In the genomic region with DNA sequence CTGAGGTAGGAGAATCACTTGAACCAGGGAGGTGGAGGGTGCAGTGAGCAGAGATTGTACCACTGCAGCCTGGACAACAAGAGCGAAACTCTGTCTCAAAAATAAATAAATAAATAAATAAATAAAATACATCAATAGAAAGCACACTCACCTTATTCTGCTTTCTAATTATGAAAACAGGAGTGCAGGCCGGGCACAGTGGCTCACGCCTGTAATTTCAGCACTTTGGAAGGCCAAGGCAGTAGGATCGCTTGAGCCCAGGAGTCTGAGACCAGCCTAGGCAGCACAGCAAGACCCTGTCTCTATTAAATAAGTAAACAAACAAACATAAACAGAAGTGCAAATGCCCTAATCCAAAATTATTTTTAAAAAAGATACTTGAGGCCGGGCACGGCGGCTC, we compare ENCODE assay signal across 24 cellular contexts. TPM values are rescaled to one million over a fixed set of nuclear protein-coding genes. Genes with fewer than 3 reads are reported as not detected.
DNase-seq lines count a peak whose midpoint lies in the region; ATAC-seq and TF ChIP-seq lines count a peak whose summit lies in the region.
"Had no signal": no experiment of that assay in that cellular context is flagged by ENCODE, and none has a peak within 500 bp of the region (broad histone marks: within the 10 kb centered on the region; RNA-seq: fewer than 3 reads in every experiment).

No MANE protein-coding gene starts in this region.

- H3K27me3 Mint-ChIP-seq in activated CD8-positive, alpha-beta T cell treated with anti-CD3 and anti-CD28 coated beads for 36 hours = no peaks in the 10 kb centered on the region
- H3K27me3 Mint-ChIP-seq in activated CD8-positive, alpha-beta T cell treated with anti-CD3 and anti-CD28 coated beads, Interleukin-2, amount 10 ng/mL, durations not matched to agents 7 days and 5 days (ENCODE audit: low read depth) = no peaks in the 10 kb centered on the region
- H3K27me3 Mint-ChIP-seq in effector memory CD8-positive, alpha-beta T cell = peaks cover 0 to under 1% of the 10 kb centered on the region in 2 donors
- peaks cover 3% of the 10 kb centered on the region for H3K27me3 Mint-ChIP-seq in neural crest cell (ENCODE audit: low read depth)

- DNase-seq in activated CD8-positive, alpha-beta T cell treated with anti-CD3 and anti-CD28 coated beads for 36 hours = no peak
- no peak for DNase-seq in activated CD8-positive, alpha-beta T cell treated with anti-CD3 and anti-CD28 coated beads, Interleukin-2, amount 10 ng/mL, durations not matched to agents 7 days and 5 days
- no peak for DNase-seq in effector memory CD8-positive, alpha-beta T cell
- DNase-seq in neural crest cell (ENCODE audit: low read depth, low spot score) = no peak
- DNase-seq in dermis blood vessel endothelial cell = no peak
- no peak for DNase-seq in COLO668 (lab: John Stamatoyannopoulos, UW; ENCODE audit: unreplicated experiment)
- DNase-seq: activated CD8-positive, alpha-beta memory T cell treated with anti-CD3 and anti-CD28 coated beads, Interleukin-2, amount 50 U/mL, for 48 hours; activated naive CD4-positive, alpha-beta T cell treated with anti-CD3 and anti-CD28 coated beads for 36 hours; aorta; central memory CD4-positive, alpha-beta T cell; H7; heart left ventricle; mammary epithelial cell; NCI-H1092; NCI-H187 treated with DMSO at 0.1 percent for 48 hours; NCI-H69; retina; T1000; uterus had no signal

- H3K27ac Mint-ChIP-seq in activated CD8-positive, alpha-beta T cell treated with anti-CD3 and anti-CD28 coated beads for 36 hours = no peak overlapping the region
- no peak overlapping the region for H3K27ac Mint-ChIP-seq in activated CD8-positive, alpha-beta T cell treated with anti-CD3 and anti-CD28 coated beads, Interleukin-2, amount 10 ng/mL, durations not matched to agents 7 days and 5 days
- H3K27ac Mint-ChIP-seq in effector memory CD8-positive, alpha-beta T cell = no peak overlapping the region
- no peak overlapping the region for H3K27ac Mint-ChIP-seq in neural crest cell (ENCODE audit: unreplicated experiment)
- H3K27ac Mint-ChIP-seq: activated naive CD4-positive, alpha-beta T cell treated with anti-CD3 and anti-CD28 coated beads for 36 hours had no signal

- POLR2A ChIA-PET in activated CD8-positive, alpha-beta T cell treated with anti-CD3 and anti-CD28 coated beads for 36 hours (lab: Charles Lee) = no interaction called here
- POLR2A ChIA-PET in activated CD8-positive, alpha-beta T cell treated with anti-CD3 and anti-CD28 coated beads, Interleukin-2, amount 10 ng/mL, durations not matched to agents 7 days and 5 days (lab: Charles Lee) = no interaction called here

- peaks cover 21% of the 10 kb centered on the region for H3K36me3 Mint-ChIP-seq in activated CD8-positive, alpha-beta T cell treated with anti-CD3 and anti-CD28 coated beads for 36 hours (ENCODE audit: low read depth)
- peaks cover 41% of the 10 kb centered on the region for H3K36me3 Mint-ChIP-seq in activated CD8-positive, alpha-beta T cell treated with anti-CD3 and anti-CD28 coated beads, Interleukin-2, amount 10 ng/mL, durations not matched to agents 7 days and 5 days (ENCODE audit: low read depth)
- H3K36me3 Mint-ChIP-seq in effector memory CD8-positive, alpha-beta T cell (ENCODE audit: insufficient read depth) = peaks cover 48% of the 10 kb centered on the region
- peaks cover 14% of the 10 kb centered on the region for H3K36me3 Mint-ChIP-seq in neural crest cell (ENCODE audit: low read depth)

- intact Hi-C loops in activated CD8-positive, alpha-beta T cell treated with anti-CD3 and anti-CD28 coated beads for 36 hours (cut with micrococcal nuclease) = loop anchor here (10.0 kb wide), 1 partner anchor 92 kb away; no protein-coding TSS in a partner anchor

- no peak for TF ChIP-seq CTCF in activated CD8-positive, alpha-beta T cell treated with anti-CD3 and anti-CD28 coated beads for 36 hours (IDR thresholded peaks at IDR 0.05)
- no peak for TF ChIP-seq CTCF in neural crest cell (conservative IDR thresholded peaks at IDR 0.05)

- peak overlapping the region; percentile 19 for H3K4me3 Mint-ChIP-seq in activated CD8-positive, alpha-beta T cell treated with anti-CD3 and anti-CD28 coated beads for 36 hours
- no peak overlapping the region for H3K4me3 Mint-ChIP-seq in activated CD8-positive, alpha-beta T cell treated with anti-CD3 and anti-CD28 coated beads, Interleukin-2, amount 10 ng/mL, durations not matched to agents 7 days and 5 days
- H3K4me3 Mint-ChIP-seq in effector memory CD8-positive, alpha-beta T cell = peak overlapping the region; percentile 18 to 71
- peak overlapping the region; percentile 86 for H3K4me3 Mint-ChIP-seq in neural crest cell

- H3K4me1 Mint-ChIP-seq in activated CD8-positive, alpha-beta T cell treated with anti-CD3 and anti-CD28 coated beads for 36 hours (ENCODE audit: low read depth) = peaks cover 24% of the 10 kb centered on the region
- H3K4me1 Mint-ChIP-seq in activated CD8-positive, alpha-beta T cell treated with anti-CD3 and anti-CD28 coated beads, Interleukin-2, amount 10 ng/mL, durations not matched to agents 7 days and 5 days (ENCODE audit: low read depth) = peaks cover 17% of the 10 kb centered on the region
- peaks cover 7 to 10% of the 10 kb centered on the region in 2 donors for H3K4me1 Mint-ChIP-seq in effector memory CD8-positive, alpha-beta T cell (ENCODE audit: low read depth in 2 of 2)
- H3K4me1 Mint-ChIP-seq in neural crest cell = peaks cover 25% of the 10 kb centered on the region

- peaks cover 54% of the 10 kb centered on the region for H3K36me3 ChIP-seq in HUES48 (ENCODE audit: control insufficient read depth, insufficient read depth, low read length)
- H3K36me3 ChIP-seq: uterus had no signal

- CTCF ChIA-PET in activated CD8-positive, alpha-beta T cell treated with anti-CD3 and anti-CD28 coated beads for 36 hours (lab: Charles Lee) = no interaction called here
- CTCF ChIA-PET in activated CD8-positive, alpha-beta T cell treated with anti-CD3 and anti-CD28 coated beads, Interleukin-2, amount 10 ng/mL, durations not matched to agents 7 days and 5 days (lab: Charles Lee) = interaction anchor here (1.4 kb wide), 1 partner anchor 36 kb away, joined by 6 read pairs; no protein-coding TSS in a partner anchor

- peaks cover 9% of the 10 kb centered on the region for H3K4me1 ChIP-seq in HUES48 (ENCODE audit: control insufficient read depth, insufficient read depth, low read length)

- H3K4me3 ChIP-seq in HUES48 (ENCODE audit: low read depth, low read length) = 0 out of 2 replicates have a peak overlapping the region, but pooled peaks have one; percentile 91
- H3K4me3 ChIP-seq: suprapubic skin had no signal

- H3K9ac ChIP-seq in HUES48 (ENCODE audit: low read depth, low read length) = no peak overlapping the region

- H3K27ac ChIP-seq in HUES48 (ENCODE audit: low read depth, low read length) = no peak overlapping the region
- H3K27ac ChIP-seq: A549, epithelial cell of prostate, heart left ventricle, suprapubic skin, uterus had no signal

- ATAC-seq in activated CD8-positive, alpha-beta T cell treated with anti-CD3 and anti-CD28 coated beads for 36 hours = no peak
- ATAC-seq in activated CD8-positive, alpha-beta T cell treated with anti-CD3 and anti-CD28 coated beads, Interleukin-2, amount 10 ng/mL, durations not matched to agents 7 days and 5 days = no peak
- no peak for ATAC-seq in effector memory CD8-positive, alpha-beta T cell (replicated peaks)
- ATAC-seq in GM21723 (IDR thresholded peaks at IDR 0.05; ENCODE audit: unreplicated experiment) = no peak
- ATAC-seq: A549, heart left ventricle had no signal

- H3K9me3 Mint-ChIP-seq in activated CD8-positive, alpha-beta T cell treated with anti-CD3 and anti-CD28 coated beads for 36 hours = no peaks in the 10 kb centered on the region
- H3K9me3 Mint-ChIP-seq in activated CD8-positive, alpha-beta T cell treated with anti-CD3 and anti-CD28 coated beads, Interleukin-2, amount 10 ng/mL, durations not matched to agents 7 days and 5 days (ENCODE audit: insufficient read depth) = no peaks in the 10 kb centered on the region
- H3K9me3 Mint-ChIP-seq in effector memory CD8-positive, alpha-beta T cell = no peaks in the 10 kb centered on the region
- no peaks in the 10 kb centered on the region for H3K9me3 Mint-ChIP-seq in neural crest cell
- H3K9me3 Mint-ChIP-seq: activated naive CD4-positive, alpha-beta T cell treated with anti-CD3 and anti-CD28 coated beads for 36 hours had no signal

- no peaks in the 10 kb centered on the region for H3K27me3 ChIP-seq in HUES48 (ENCODE audit: control insufficient read depth, insufficient read depth, low read length)
- H3K27me3 ChIP-seq: heart left ventricle, suprapubic skin, uterus had no signal

- H3K9me3 ChIP-seq in HUES48 (ENCODE audit: control insufficient read depth, insufficient read depth, low read length) = no peaks in the 10 kb centered on the region
- H3K9me3 ChIP-seq: A549, heart left ventricle, suprapubic skin, uterus had no signal

RNA-seq across cellular contexts. Expression of a gene that starts 2.3 kb away (rescaled TPM):
- total RNA-seq in activated CD8-positive, alpha-beta T cell treated with anti-CD3 and anti-CD28 coated beads for 36 hours = 10 to 100 TPM; 16.0 to 17.5 TPM
- total RNA-seq in activated CD8-positive, alpha-beta T cell treated with anti-CD3 and anti-CD28 coated beads, Interleukin-2, amount 10 ng/mL, durations not matched to agents 7 days and 5 days = 10 to 100 TPM; 19.5 to 24.9 TPM
- total RNA-seq in neural crest cell (27.8 and 31.6 TPM in 2 replicates), dermis blood vessel endothelial cell (16.7 and 17.7 TPM in 2 replicates)
